ENCODE assay signal across 8 cellular contexts in genomic region chr22:45007247-45007945, GRCh38. TPM values are rescaled to one million over a fixed set of nuclear protein-coding genes. Genes with fewer than 3 reads are reported as not detected.
DNase-seq lines count a peak whose midpoint lies in the region; ATAC-seq, FAIRE-seq and TF ChIP-seq lines count a peak whose summit lies in the region.

No MANE protein-coding gene starts in this region.

- ATAC-seq in Right ventricle myocardium superior (ENCODE audit: poor library complexity), result peak; percentile 51
- peak; percentile 51 for ATAC-seq in sciatic nerve
- no peak for ATAC-seq in HG03139 (IDR thresholded peaks at IDR 0.05; ENCODE audit: unreplicated experiment)

- H3K9me3 ChIP-seq in SK-N-MC (ENCODE audit: low read depth, low read length), result no peaks in the 10 kb centered on the region

- H3K4me3 ChIP-seq in SK-N-MC, result peak overlapping the region; percentile 43; the same call in 1 of the 2 replicates

- no peak for TF ChIP-seq POLR2A in GM12891 (IDR thresholded peaks at IDR 0.05; ENCODE audit: low read depth, low read length)

- H3K27ac ChIP-seq in SK-N-MC, result no peak overlapping the region

- H3K36me3 ChIP-seq in SK-N-MC (ENCODE audit: insufficient read depth, low read length), result no peaks in the 10 kb centered on the region

- no peak for FAIRE-seq in GM12891 (lab: Jason Lieb, UNC)

- DNase-seq in G401 (ENCODE audit: low spot score), result peak; percentile 12
- no peak for DNase-seq in SK-N-MC (ENCODE audit: low read depth, low spot score)
- DNase-seq in Right ventricle myocardium superior, result peak; percentile 46
- peak; percentile 72 for DNase-seq in sciatic nerve (ENCODE audit: low spot score)
- DNase-seq in SIG-M5 (lab: John Stamatoyannopoulos, UW), result no peak
- DNase-seq in GM12891 (ENCODE audit: insufficient read length, low spot score), result no peak
- no peak for DNase-seq in activated T-cell treated with anti-CD3 and anti-CD28 coated beads, Interleukin-2, amount 50 U/mL, for 1 hour

- in situ Hi-C loops in G401 (cut with HindIII; ENCODE audit: low sequenced_read_pairs), result no loop called here

- no peak overlapping the region for H3K9ac ChIP-seq in SK-N-MC (ENCODE audit: insufficient read length)

- intact Hi-C loops in Right ventricle myocardium superior (cut with DNase I), result no loop called here
- intact Hi-C loops in sciatic nerve (cut with DNase I), result no loop called here

TF ChIP-seq in GM12891, 5 proteins besides CTCF, POLR2A, EP300 and RAD21:
- TF ChIP-seq POU2F2 (IDR thresholded peaks at IDR 0.05; ENCODE audit: low read depth, low read length), result no peak
- no peak for TF ChIP-seq PAX5 (IDR thresholded peaks at IDR 0.05; ENCODE audit: insufficient read depth, low read length, severe bottlenecking)
- TF ChIP-seq POLR2AphosphoS5 (IDR thresholded peaks at IDR 0.05; ENCODE audit: low read depth, low read length), result no peak
- no peak for TF ChIP-seq SPI1 (IDR thresholded peaks at IDR 0.05; ENCODE audit: low read depth, low read length)
- TF ChIP-seq TAF1 (IDR thresholded peaks at IDR 0.05; ENCODE audit: low read depth, low read length), result no peak

RNA-seq across cellular contexts. Expression of gene PHF21B, which starts 2.4 kb away (rescaled TPM):
- 1.3 and 8.4 TPM in 2 replicates for total RNA-seq in G401 (2014; rRNA removed; shearing (Covaris generic))
- total RNA-seq in Right ventricle myocardium superior (0.30 TPM), sciatic nerve (1.6 TPM)
- polyA plus RNA-seq in GM12891 (2012; ENCODE audit: low read depth, missing spikeins), result not detected

Comparison
In these comparisons a context has a peak if more than half of its experiments do, and no peak if none do; other contexts are left out.
1. DNase-seq: peak in G401 (single experiment), Right ventricle myocardium superior (single experiment) and sciatic nerve (single experiment); none in SK-N-MC (single experiment), SIG-M5 (single experiment), GM12891 (single experiment) and activated T-cell treated with anti-CD3 and anti-CD28 coated beads, Interleukin-2, amount 50 U/mL, for 1 hour (single experiment).